In the genomic region with DNA sequence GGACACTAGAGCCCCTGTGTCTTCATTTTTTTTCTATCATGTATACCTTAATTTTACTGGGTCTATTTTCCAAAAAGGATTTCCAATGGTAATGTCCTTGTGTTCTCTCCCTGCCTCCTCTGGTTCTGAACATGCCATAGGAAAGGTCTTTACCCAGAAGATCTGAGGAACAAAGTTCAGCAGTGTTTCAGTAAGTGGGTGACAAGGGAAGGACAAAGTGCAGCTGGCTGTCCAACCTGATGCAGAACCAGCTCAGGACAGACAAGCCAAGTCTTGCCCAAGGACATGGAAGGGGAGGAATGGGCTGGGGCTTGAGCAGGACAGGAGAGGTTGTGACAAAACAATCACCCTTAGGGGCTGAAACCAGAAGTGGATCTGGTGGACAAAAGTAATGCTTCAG, we compare ENCODE assay signal across 17 cellular contexts.
DNase-seq lines count a peak whose midpoint lies in the region; ATAC-seq and TF ChIP-seq lines count a peak whose summit lies in the region.
"Had no signal": no experiment of that assay in that cellular context is flagged by ENCODE, and none has a peak within 500 bp of the region (broad histone marks: within the 10 kb centered on the region; RNA-seq: fewer than 3 reads in every experiment).

No MANE protein-coding gene starts in this region.

- H3K27me3 Mint-ChIP-seq in neural crest cell (ENCODE audit: low read depth), result no peaks in the 10 kb centered on the region

- H3K36me3 ChIP-seq in mammary epithelial cell (ENCODE audit: insufficient read depth, low read length) (no peaks in the 10 kb centered on the region), breast epithelium (no peaks in the 10 kb centered on the region), mucosa of descending colon (ENCODE audit: low read depth) (no peaks in the 10 kb centered on the region)
- H3K36me3 ChIP-seq: HAP-1 had no signal

- H3K27ac Mint-ChIP-seq in neural crest cell (ENCODE audit: unreplicated experiment), result peak overlapping the region; percentile 51
- H3K27ac Mint-ChIP-seq: CD8-positive, alpha-beta T cell had no signal

- no peaks in the 10 kb centered on the region for H4K20me1 ChIP-seq in mammary epithelial cell (ENCODE audit: insufficient read depth, low read length)

- H3K4me1 ChIP-seq in mammary epithelial cell (ENCODE audit: insufficient read depth, low read length) (peaks cover 5% of the 10 kb centered on the region), breast epithelium (no peaks in the 10 kb centered on the region), mucosa of descending colon (ENCODE audit: low read depth) (no peaks in the 10 kb centered on the region)

- no peak overlapping the region for H3K27ac ChIP-seq in mammary epithelial cell (ENCODE audit: insufficient read depth, low read depth, low read length)
- H3K27ac ChIP-seq in breast epithelium, result no peak overlapping the region
- H3K27ac ChIP-seq: 22Rv1 had no signal

- H3K4me3 ChIP-seq in mammary epithelial cell (replicated peaks in 1 of 3; ENCODE audit: insufficient read depth in 1 of 3, low read depth in 2 of 3, low read length in 3 of 3) (no peak overlapping the region), breast epithelium (no peak overlapping the region), mucosa of descending colon (no peak overlapping the region)
- H3K4me3 ChIP-seq: HAP-1 had no signal

- ATAC-seq in left lobe of liver (peak; percentile 93), GM19452 (IDR thresholded peaks at IDR 0.05; ENCODE audit: unreplicated experiment) (no peak), mucosa of descending colon (no peak)
- ATAC-seq: CD8-positive, alpha-beta T cell had no signal

- dilution Hi-C loops in mammary epithelial cell (cut with HindIII; ENCODE audit: low sequenced_read_pairs), result no loop called here

- H3K4me3 Mint-ChIP-seq in neural crest cell, result no peak overlapping the region
- H3K4me3 Mint-ChIP-seq: CD14-positive monocyte; CD8-positive, alpha-beta T cell had no signal

- H3K9me3 Mint-ChIP-seq in neural crest cell, result no peaks in the 10 kb centered on the region
- H3K9me3 Mint-ChIP-seq: CD8-positive, alpha-beta T cell had no signal

- no peak for TF ChIP-seq CTCF in mammary epithelial cell (conservative IDR thresholded peaks at IDR 0.05 in 1 of 2, IDR thresholded peaks at IDR 0.05 in 1 of 2; ENCODE audit: extremely low read depth in 1 of 2, insufficient read depth in 1 of 2, low read depth in 1 of 2, low read length in 2 of 2)
- TF ChIP-seq CTCF in breast epithelium (IDR thresholded peaks at IDR 0.05), result no peak
- TF ChIP-seq CTCF in neural crest cell (conservative IDR thresholded peaks at IDR 0.05), result no peak
- no peak for TF ChIP-seq CTCF in mucosa of descending colon (IDR thresholded peaks at IDR 0.05)

- H3K36me3 Mint-ChIP-seq in neural crest cell (ENCODE audit: low read depth), result no peaks in the 10 kb centered on the region
- H3K36me3 Mint-ChIP-seq: CD14-positive monocyte; CD8-positive, alpha-beta T cell had no signal

- CTCF ChIA-PET in mammary epithelial cell (lab: Charles Lee; ENCODE audit: low non-redundant PET), result no interaction called here

- in situ Hi-C loops in mammary epithelial cell (cut with MboI; ENCODE audit: low sequenced_read_pairs in 2 of 2), result loop anchor here in 1 of 2 donors (10.0 kb wide), 1 partner anchor 350 kb away; no protein-coding TSS in a partner anchor

- no peak overlapping the region for H3K9ac ChIP-seq in mammary epithelial cell (ENCODE audit: insufficient read depth, low read length)

- DNase-seq in mammary epithelial cell (peak; percentile 21), breast epithelium (ENCODE audit: low spot score in 2 of 2) (no peak), left lobe of liver (ENCODE audit: low spot score) (peak; percentile 76), neural crest cell (ENCODE audit: low read depth, low spot score) (no peak), mucosa of descending colon (no peak), NK-92 (lab: John Stamatoyannopoulos, UW; ENCODE audit: unreplicated experiment) (no peak), hepatic stellate cell (ENCODE audit: low spot score) (no peak)
- DNase-seq: CD8-positive, alpha-beta T cell; COR-L47; DMS153; DMS79 treated with DMSO at 0.1 percent for 48 hours; EL; GDM1 had no signal

- H3K27me3 ChIP-seq in mammary epithelial cell (ENCODE audit: insufficient read depth, low read length), result no peaks in the 10 kb centered on the region
- H3K27me3 ChIP-seq in breast epithelium, result no peaks in the 10 kb centered on the region

- peaks cover 8% of the 10 kb centered on the region for H3K4me1 Mint-ChIP-seq in neural crest cell
- H3K4me1 Mint-ChIP-seq: CD14-positive monocyte had no signal

- no TSS peak for BruUV-seq in mammary epithelial cell (replicated peaks; lab: Mats Ljungman, UMichigan)

- no peak overlapping the region for H3K4me2 ChIP-seq in mammary epithelial cell (ENCODE audit: insufficient read depth, low read depth, low read length)

- no peaks in the 10 kb centered on the region for H3K9me3 ChIP-seq in mammary epithelial cell (replicated peaks; ENCODE audit: insufficient read depth, low read length)
- H3K9me3 ChIP-seq in breast epithelium, result no peaks in the 10 kb centered on the region
- no peaks in the 10 kb centered on the region for H3K9me3 ChIP-seq in mucosa of descending colon
- H3K9me3 ChIP-seq: HAP-1 had no signal

- H3K79me2 ChIP-seq in mammary epithelial cell (ENCODE audit: insufficient read depth, low read length), result no peaks in the 10 kb centered on the region

- intact Hi-C loops in mammary epithelial cell (cut with micrococcal nuclease), result loop anchor here (5.0 kb wide), 2 partner anchors 393 to 518 kb away; partner anchors contain the start of genes GMPS and PLCH1
- intact Hi-C loops in breast epithelium (cut with DNase I; ENCODE audit: low total_unique reads), result loop anchor here (10.0 kb wide), 2 partner anchors 350 to 440 kb away; no protein-coding TSS in a partner anchor
- intact Hi-C loops in mucosa of descending colon (cut with DNase I, micrococcal nuclease), result loop anchor here (5.0 to 10.0 kb wide), 2 partner anchors 348 to 350 kb away; no protein-coding TSS in a partner anchor

- H2AFZ ChIP-seq in mammary epithelial cell (ENCODE audit: low read depth, low read length), result peak overlapping the region; percentile 62

- no peak for TF ChIP-seq POLR2A in breast epithelium (IDR thresholded peaks at IDR 0.05)

Comparison
In these comparisons a context has a peak if more than half of its experiments do, and no peak if none do; other contexts are left out.
1. DNase-seq: peak in mammary epithelial cell (single experiment) and left lobe of liver (single experiment); none in breast epithelium (0 of 2), neural crest cell (single experiment), mucosa of descending colon (0 of 3), NK-92 (single experiment) and hepatic stellate cell (single experiment).